18 cellular contexts compared by ENCODE assay signal in genomic region chr18:31598021-31598805, GRCh38. TPM values are rescaled to one million over a fixed set of nuclear protein-coding genes. Genes with fewer than 3 reads are reported as not detected.
A peak's percentile ranks its signal among the peaks of the same experiment; 100 is the strongest.
DNase-seq lines count a peak whose midpoint lies in the region; ATAC-seq, FAIRE-seq and TF ChIP-seq lines count a peak whose summit lies in the region.
"Had no signal": no experiment of that assay in that cellular context is flagged by ENCODE, and none has a peak within 500 bp of the region (broad histone marks: within the 10 kb centered on the region; RNA-seq: fewer than 3 reads in every experiment).

No MANE protein-coding gene starts in this region.

- H3K4me2 ChIP-seq in HepG2 (ENCODE audit: low read depth, low read length) (no peak overlapping the region), neural progenitor cell (no peak overlapping the region)
- H3K4me2 ChIP-seq: BLaER1 had no signal

- H3F3A ChIP-seq in neural progenitor cell (ENCODE audit: low read depth), result no peaks in the 10 kb centered on the region

- TF ChIP-seq RAD21 in HepG2 (CRISPR knock-in tag; IDR thresholded peaks at IDR 0.05), result no peak

- H3K79me2 ChIP-seq in HepG2 (ENCODE audit: insufficient read depth, low read length) (no peaks in the 10 kb centered on the region), neural progenitor cell (ENCODE audit: low read depth) (no peaks in the 10 kb centered on the region)

- ATAC-seq in HepG2, result no peak
- ATAC-seq in right lobe of liver, result no peak

- no peak for TF ChIP-seq CTCF in HepG2 (CRISPR knock-in tag; IDR thresholded peaks at IDR 0.05)
- TF ChIP-seq CTCF in right lobe of liver (IDR thresholded peaks at IDR 0.05), result no peak
- TF ChIP-seq CTCF in spleen (IDR thresholded peaks at IDR 0.05 in 8 of 11, conservative IDR thresholded peaks at IDR 0.05 in 3 of 11), result no peak
- no peak for TF ChIP-seq CTCF in neural progenitor cell (IDR thresholded peaks at IDR 0.05)

- in situ Hi-C loops in HepG2 (cut with HindIII; ENCODE audit: extremely low pct_ligation_motif_present, low pct_unique_long_range_greater_than_20kb), result no loop called here

- no peaks in the 10 kb centered on the region for H3K27me3 ChIP-seq in HepG2 (ENCODE audit: control insufficient read depth in 1 of 2, insufficient read depth in 2 of 2, low read length in 2 of 2)
- H3K27me3 ChIP-seq in right lobe of liver, result no peaks in the 10 kb centered on the region
- H3K27me3 ChIP-seq in spleen (replicated peaks in 1 of 7), result no peaks in the 10 kb centered on the region
- H3K27me3 ChIP-seq in neural progenitor cell, result no peaks in the 10 kb centered on the region
- H3K27me3 ChIP-seq: BLaER1 had no signal

- intact Hi-C loops in HepG2 (cut with micrococcal nuclease; ENCODE audit: unreplicated experiment) (loop anchor here (10.0 kb wide), 1 partner anchor 87 kb away; the partner anchor contains the start of gene B4GALT6), right lobe of liver (cut with DNase I) (no loop called here), spleen (cut with DNase I; ENCODE audit: low total_unique reads) (no loop called here)

- H3K27ac ChIP-seq in HepG2 (ENCODE audit: extremely low read length, insufficient read depth, low read length) (peak overlapping the region; percentile 0), right lobe of liver (no peak overlapping the region), spleen (no peak overlapping the region), neural progenitor cell (no peak overlapping the region)
- H3K27ac ChIP-seq: 22Rv1, BLaER1 had no signal

- POLR2A ChIA-PET in HepG2 (lab: Yijun Ruan, JAX), result interaction anchor here (1.1 to 2.8 kb wide), 2 partner anchors 8 to 11 kb away, joined by 3 to 15 read pairs; no protein-coding TSS in a partner anchor

- BruUV-seq in HepG2 (replicated peaks; lab: Mats Ljungman, UMichigan), result no TSS peak

- H3K9me3 ChIP-seq in HepG2 (ENCODE audit: low read length), result no peaks in the 10 kb centered on the region
- H3K9me3 ChIP-seq in right lobe of liver, result no peaks in the 10 kb centered on the region
- no peaks in the 10 kb centered on the region for H3K9me3 ChIP-seq in spleen
- H3K9me3 ChIP-seq in neural progenitor cell (ENCODE audit: low read depth), result no peaks in the 10 kb centered on the region
- H3K9me3 ChIP-seq: BLaER1, Caco-2 had no signal

- H2AFZ ChIP-seq in HepG2 (ENCODE audit: low read length) (no peak overlapping the region), neural progenitor cell (replicated peaks) (no peak overlapping the region)

- no peak overlapping the region for H3K27ac Mint-ChIP-seq in neural progenitor cell
- H3K27ac Mint-ChIP-seq: CD8-positive, alpha-beta memory T cell had no signal

- peaks cover 4% of the 10 kb centered on the region for H3K9me3 Mint-ChIP-seq in neural progenitor cell
- H3K9me3 Mint-ChIP-seq: CD8-positive, alpha-beta memory T cell had no signal

- peaks cover 0 to 37% of the 10 kb centered on the region in 2 experiments; a peak in 2 of 5 replicates for H3K36me3 ChIP-seq in HepG2 (replicated peaks in 1 of 2; ENCODE audit: control insufficient read depth in 1 of 2, insufficient read depth in 2 of 2, low read length in 2 of 2)
- H3K36me3 ChIP-seq in right lobe of liver, result peaks cover 0 to 68% (median 20%) of the 10 kb centered on the region in 4 donors
- H3K36me3 ChIP-seq in spleen, result no peaks in the 10 kb centered on the region
- no peaks in the 10 kb centered on the region for H3K36me3 ChIP-seq in neural progenitor cell
- H3K36me3 ChIP-seq: BLaER1 had no signal

- no peak for FAIRE-seq in HepG2 (lab: Jason Lieb, UNC)

- peaks cover 39% of the 10 kb centered on the region for H3K4me1 ChIP-seq in HepG2 (ENCODE audit: insufficient read depth, low read length)
- H3K4me1 ChIP-seq in right lobe of liver, result peaks cover 0 to 16% (median 0%) of the 10 kb centered on the region in 4 donors
- H3K4me1 ChIP-seq in spleen, result no peaks in the 10 kb centered on the region
- no peaks in the 10 kb centered on the region for H3K4me1 ChIP-seq in neural progenitor cell
- H3K4me1 ChIP-seq: BLaER1, Caco-2 had no signal

- peaks cover 6% of the 10 kb centered on the region for H3K27me3 Mint-ChIP-seq in neural progenitor cell (ENCODE audit: insufficient read depth, low read depth)

- CTCF ChIA-PET in HepG2 (lab: Yijun Ruan, JAX; ENCODE audit: low intra/inter-chr PET ratio, low total read pairs), result no interaction called here

- WGBS in HepG2 (ENCODE audit: low lambda C conversion rate), result 96% methylated on average over 13 of the region's 13 CpGs
- WGBS in right lobe of liver (ENCODE audit: insufficient coverage, low coverage, low lambda C conversion rate, missing lambda C conversion rate), result 82% methylated on average over 13 of the region's 13 CpGs
- 90 to 96% (median 92%) methylated on average over 13 of the region's 13 CpGs for whole genome bisulfite sequencing in spleen, 5 donors

- H3K4me3 ChIP-seq in HepG2 (replicated peaks in 1 of 3; ENCODE audit: insufficient read depth in 1 of 3, low read depth in 2 of 3, low read length in 3 of 3), result no peak overlapping the region
- H3K4me3 ChIP-seq in right lobe of liver, result no peak overlapping the region
- H3K4me3 ChIP-seq in spleen, result no peak overlapping the region
- no peak overlapping the region for H3K4me3 ChIP-seq in neural progenitor cell
- H3K4me3 ChIP-seq: BLaER1 had no signal

- H3K4me1 Mint-ChIP-seq in neural progenitor cell, result peaks cover 15% of the 10 kb centered on the region
- H3K4me1 Mint-ChIP-seq: CD8-positive, alpha-beta memory T cell had no signal

- DNase-seq in HepG2 (ENCODE audit: low spot score) (no peak), right lobe of liver (no peak), cerebellar cortex (ENCODE audit: low spot score) (peak; percentile 10), kidney tubule cell (ENCODE audit: low spot score) (peak; percentile 60), spleen (no peak), NCI-H446 treated with DMSO at 0.1 percent for 48 hours (lab: John Stamatoyannopoulos, UW) (no peak), NOMO-1 (lab: John Stamatoyannopoulos, UW; ENCODE audit: unreplicated experiment in 2 of 2) (no peak), neural progenitor cell (ENCODE audit: low spot score) (no peak)
- DNase-seq: AML-193; Caco-2; CD8-positive, alpha-beta memory T cell; DND-41; GF-D8; H7 had no signal

- no peaks in the 10 kb centered on the region for H4K20me1 ChIP-seq in HepG2 (ENCODE audit: insufficient read depth, low read length)
- H4K20me1 ChIP-seq in neural progenitor cell (ENCODE audit: low read depth), result no peaks in the 10 kb centered on the region
- H4K20me1 ChIP-seq: BLaER1 had no signal

- no peak overlapping the region for H3K4me3 Mint-ChIP-seq in neural progenitor cell
- H3K4me3 Mint-ChIP-seq: CD8-positive, alpha-beta memory T cell had no signal

- TF ChIP-seq POLR2A in HepG2 (IDR thresholded peaks at IDR 0.05; ENCODE audit: insufficient read depth in 1 of 2, low read depth in 2 of 2, low read length in 2 of 2), result no peak
- TF ChIP-seq POLR2A in right lobe of liver (IDR thresholded peaks at IDR 0.05), result no peak
- no peak for TF ChIP-seq POLR2A in spleen (IDR thresholded peaks at IDR 0.05)

- H3K36me3 Mint-ChIP-seq in neural progenitor cell, result no peaks in the 10 kb centered on the region
- H3K36me3 Mint-ChIP-seq: CD8-positive, alpha-beta memory T cell had no signal

- TF ChIP-seq EP300 in HepG2 (IDR thresholded peaks at IDR 0.05; ENCODE audit: low read depth in 2 of 2, low read length in 2 of 2) (no peak), HepG2 (CRISPR knock-in tag; IDR thresholded peaks at IDR 0.05; ENCODE audit: borderline replicate concordance) (no peak)

- H3K9ac ChIP-seq in HepG2 (ENCODE audit: insufficient read depth, low read depth, low read length) (no peak overlapping the region), neural progenitor cell (no peak overlapping the region)
- H3K9ac ChIP-seq: BLaER1 had no signal

TF ChIP-seq in HepG2, 621 proteins besides CTCF, POLR2A, EP300 and RAD21 (continues in another document):
- no peak for TF ChIP-seq ZNF737 (CRISPR knock-in tag; IDR thresholded peaks at IDR 0.05; ENCODE audit: borderline replicate concordance)
- TF ChIP-seq DNMT3B (CRISPR knock-in tag; conservative IDR thresholded peaks at IDR 0.05), result no peak
- no peak for TF ChIP-seq FIP1L1 (IDR thresholded peaks at IDR 0.05; ENCODE audit: borderline replicate concordance, insufficient read depth, low read depth, low read length)

RNA-seq across cellular contexts. Expression of gene TTR, which starts 6.5 kb away (rescaled TPM):
- total RNA-seq in HepG2 (2016; rRNA removed; fragmentation: Illumina TruSeq; extraction: Trizol) (42.2 and 91.3 TPM in 2 replicates), right lobe of liver (1,000 to 10,000 TPM; 1,281 to 4,774 (median 2,625) TPM), spleen (not detected), neural progenitor cell (ENCODE audit: low replicate concordance) (1.8 TPM in 1 of 2 replicates, not detected in the other)
- 32.4 and 39.4 TPM in 2 replicates for total RNA-seq in HepG2 (2016; cell fraction: cytosol; rRNA removed; fragmentation: Illumina TruSeq; extraction: Trizol; ENCODE audit: low read depth)
- total RNA-seq in HepG2 (2016; cell fraction: insoluble cytoplasmic fraction; rRNA removed; fragmentation: Illumina TruSeq; extraction: Trizol), result 43.7 and 93.2 TPM in 2 replicates
- 21.6 and 22.8 TPM in 2 replicates for total RNA-seq in HepG2 (2016; cell fraction: membrane; rRNA removed; fragmentation: Illumina TruSeq; extraction: Trizol)
- 86.3 and 86.4 TPM in 2 replicates for total RNA-seq in HepG2 (2016; cell fraction: nucleus; rRNA removed; fragmentation: Illumina TruSeq; extraction: Trizol)
- polyA plus RNA-seq in HepG2 (2011; rRNA removed) (496 and 510 TPM in 2 replicates), spleen (under 1 TPM in 2 of 3 donors, not detected in 1; 0.14 to 0.15 TPM)
- polyA plus RNA-seq in HepG2 (2011; cell fraction: cytosol; rRNA removed), result 553 and 814 TPM in 2 replicates
- 104 and 171 TPM in 2 replicates for polyA plus RNA-seq in HepG2 (2011; cell fraction: nucleus; rRNA removed)
- polyA plus RNA-seq in HepG2 (2012), result 275 and 517 TPM in 2 replicates
- 43.9 and 49.7 TPM in 2 replicates for polyA plus RNA-seq in HepG2 (2016; cell fraction: cytosol; fragmentation: Illumina TruSeq; extraction: Trizol; ENCODE audit: low read depth)
- 60.6 and 70.2 TPM in 2 replicates for polyA plus RNA-seq in HepG2 (2016; cell fraction: insoluble cytoplasmic fraction; fragmentation: Illumina TruSeq; extraction: Trizol; ENCODE audit: low read depth)
- 22.7 and 27.7 TPM in 2 replicates for polyA plus RNA-seq in HepG2 (2016; cell fraction: membrane; fragmentation: Illumina TruSeq; extraction: Trizol; ENCODE audit: low read depth)
- 195 and 215 TPM in 2 replicates for polyA plus RNA-seq in HepG2 (2016; cell fraction: nucleus; fragmentation: Illumina TruSeq; extraction: Trizol; ENCODE audit: insufficient read depth, low read depth)
- polyA minus RNA-seq in HepG2 (2011; rRNA and poly(A)+ RNA removed; ENCODE audit: low replicate concordance), result 563 TPM in 1 of 2 replicates, not detected in the other
- polyA minus RNA-seq in HepG2 (2011; cell fraction: cytosol; rRNA and poly(A)+ RNA removed), result 185 and 329 TPM in 2 replicates
- 160 and 198 TPM in 2 replicates for polyA minus RNA-seq in HepG2 (2011; cell fraction: nucleus; rRNA and poly(A)+ RNA removed)
- total RNA-seq: A673; CD8-positive, alpha-beta memory T cell; H7; HT1080 had no signal
- polyA plus RNA-seq: CD8-positive, alpha-beta memory T cell had no signal

Comparison
In these comparisons a context has a peak if more than half of its experiments do, and no peak if none do; other contexts are left out.
1. DNase-seq: peak in cerebellar cortex (single experiment) and kidney tubule cell (single experiment); none in HepG2 (single experiment), right lobe of liver (0 of 3), spleen (single experiment), NCI-H446 treated with DMSO at 0.1 percent for 48 hours (single experiment), NOMO-1 (0 of 2) and neural progenitor cell (single experiment).